ENCODE assay signal across 1 cellular context in genomic region chr3:64943861-64944260, GRCh38.
TF ChIP-seq lines count a peak whose summit lies in the region.

No MANE protein-coding gene starts in this region.

TF ChIP-seq in WTC11, 78 proteins besides CTCF, POLR2A, EP300 and RAD21 (continued from another document):
- TF ChIP-seq, protein P1, sequence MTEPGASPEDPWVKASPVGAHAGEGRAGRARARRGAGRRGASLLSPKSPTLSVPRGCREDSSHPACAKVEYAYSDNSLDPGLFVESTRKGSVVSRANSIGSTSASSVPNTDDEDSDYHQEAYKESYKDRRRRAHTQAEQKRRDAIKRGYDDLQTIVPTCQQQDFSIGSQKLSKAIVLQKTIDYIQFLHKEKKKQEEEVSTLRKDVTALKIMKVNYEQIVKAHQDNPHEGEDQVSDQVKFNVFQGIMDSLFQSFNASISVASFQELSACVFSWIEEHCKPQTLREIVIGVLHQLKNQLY (CRISPR knock-in tag; IDR thresholded peaks at IDR 0.05) = no peak
- no peak for TF ChIP-seq E2F1 (CRISPR knock-in tag; IDR thresholded peaks at IDR 0.05)
- TF ChIP-seq, protein P2, sequence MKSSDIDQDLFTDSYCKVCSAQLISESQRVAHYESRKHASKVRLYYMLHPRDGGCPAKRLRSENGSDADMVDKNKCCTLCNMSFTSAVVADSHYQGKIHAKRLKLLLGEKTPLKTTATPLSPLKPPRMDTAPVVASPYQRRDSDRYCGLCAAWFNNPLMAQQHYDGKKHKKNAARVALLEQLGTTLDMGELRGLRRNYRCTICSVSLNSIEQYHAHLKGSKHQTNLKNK (CRISPR knock-in tag; IDR thresholded peaks at IDR 0.05) = no peak
- no peak for TF ChIP-seq SMAD4 (CRISPR knock-in tag; IDR thresholded peaks at IDR 0.05)
- TF ChIP-seq NFYB (CRISPR knock-in tag; conservative IDR thresholded peaks at IDR 0.05; ENCODE audit: low read depth) = no peak
- no peak for TF ChIP-seq ZBTB43 (CRISPR knock-in tag; IDR thresholded peaks at IDR 0.05)
- no peak for TF ChIP-seq USF1 (CRISPR knock-in tag; IDR thresholded peaks at IDR 0.05)
- TF ChIP-seq ZNF396 (CRISPR knock-in tag; IDR thresholded peaks at IDR 0.05; ENCODE audit: borderline replicate concordance) = no peak
- TF ChIP-seq FOXP1 (CRISPR knock-in tag; IDR thresholded peaks at IDR 0.05; ENCODE audit: borderline replicate concordance) = no peak
- no peak for TF ChIP-seq SOX15 (CRISPR knock-in tag; IDR thresholded peaks at IDR 0.05)
